ENCODE assay signal across 13 cellular contexts in genomic region chr6:44464527-44465310, GRCh38.
A peak's percentile ranks its signal among the peaks of the same experiment; 100 is the strongest.
DNase-seq lines count a peak whose midpoint lies in the region; ATAC-seq and TF ChIP-seq lines count a peak whose summit lies in the region.
"Had no signal": no experiment of that assay in that cellular context is flagged by ENCODE, and none has a peak within 500 bp of the region (broad histone marks: within the 10 kb centered on the region; RNA-seq: fewer than 3 reads in every experiment).

No MANE protein-coding gene starts in this region.

- H3K27ac ChIP-seq in left lung, result no peak overlapping the region
- H3K27ac ChIP-seq in tibial nerve, result peak overlapping the region in 1 of 4 donors; percentile 58
- no peak overlapping the region for H3K27ac ChIP-seq in hepatocyte

- no peaks in the 10 kb centered on the region for H3K9me2 ChIP-seq in hepatocyte (replicated peaks; ENCODE audit: insufficient read depth)

- TF ChIP-seq EP300 in tibial nerve (IDR thresholded peaks at IDR 0.05), result peak in 1 of 2 donors; percentile 52

- H3K4me2 ChIP-seq in hepatocyte, result no peak overlapping the region

- 47 to 55% methylated on average over 13 of the region's 13 CpGs for WGBS in tibial nerve, 2 donors
- 77% methylated on average over 13 of the region's 13 CpGs for WGBS in hepatocyte (ENCODE audit: low lambda C conversion rate, missing lambda C conversion rate)

- H3K27me3 ChIP-seq in left lung (no peaks in the 10 kb centered on the region), tibial nerve (no peaks in the 10 kb centered on the region), hepatocyte (no peaks in the 10 kb centered on the region)

- H2AFZ ChIP-seq in hepatocyte, result no peak overlapping the region

- H3K79me2 ChIP-seq in hepatocyte, result no peaks in the 10 kb centered on the region

- no peak overlapping the region for H3K4me3 ChIP-seq in left lung
- no peak overlapping the region for H3K4me3 ChIP-seq in tibial nerve
- no peak overlapping the region for H3K4me3 ChIP-seq in hepatocyte

- H4K20me1 ChIP-seq in hepatocyte (ENCODE audit: insufficient read depth, poor library complexity, severe bottlenecking), result no peaks in the 10 kb centered on the region

- intact Hi-C loops in left lung (cut with DNase I), result no loop called here

- TF ChIP-seq POLR2A in tibial nerve (IDR thresholded peaks at IDR 0.05), result no peak

- TF ChIP-seq CTCF in left lung (IDR thresholded peaks at IDR 0.05), result no peak
- no peak for TF ChIP-seq CTCF in tibial nerve (IDR thresholded peaks at IDR 0.05)
- no peak for TF ChIP-seq CTCF in hepatocyte (IDR thresholded peaks at IDR 0.05; ENCODE audit: poor library complexity)

- H3K9me3 ChIP-seq in left lung (no peaks in the 10 kb centered on the region), tibial nerve (no peaks in the 10 kb centered on the region), hepatocyte (ENCODE audit: low read depth) (no peaks in the 10 kb centered on the region)

- no peaks in the 10 kb centered on the region for H3K36me3 ChIP-seq in left lung
- no peaks in the 10 kb centered on the region for H3K36me3 ChIP-seq in tibial nerve
- no peaks in the 10 kb centered on the region for H3K36me3 ChIP-seq in hepatocyte (replicated peaks; ENCODE audit: insufficient read depth, low read depth)

- peak; percentile 77 for ATAC-seq in left lung
- ATAC-seq: Panc1; stimulated activated naive CD8-positive, alpha-beta T cell treated with anti-CD3 and anti-CD28 coated beads, Interleukin-15, amount 100 ng/mL, for 72 hours had no signal

- H3K4me1 ChIP-seq in left lung (peaks cover 0 to 7% of the 10 kb centered on the region in 2 donors), tibial nerve (peaks cover 0 to 15% (median 0%) of the 10 kb centered on the region in 4 donors), hepatocyte (ENCODE audit: insufficient read depth) (peaks cover 7% of the 10 kb centered on the region)

- peak; percentile 42 for DNase-seq in HCEC 1CT
- peak; percentile 62 for DNase-seq in astrocyte of the hippocampus (ENCODE audit: low read depth, low spot score)
- no peak for DNase-seq in left lung
- peak; percentile 40 to 67 for DNase-seq in tibial nerve (ENCODE audit: low spot score in 2 of 2)
- no peak for DNase-seq in NCI-H1092 treated with DMSO at 0.1 percent for 48 hours (lab: John Stamatoyannopoulos, UW)
- no peak for DNase-seq in stimulated activated CD4-positive, alpha-beta T cell treated with anti-CD3 and anti-CD28 coated beads, Interleukin-2, amount 100 ng/mL, for 48 hours
- DNase-seq in hepatocyte (ENCODE audit: low spot score), result no peak
- DNase-seq: activated CD4-positive, alpha-beta memory T cell treated with anti-CD3 and anti-CD28 coated beads for 36 hours; activated naive CD4-positive, alpha-beta T cell; NCI-H1105; NCI-H524; stimulated activated naive CD8-positive, alpha-beta T cell treated with anti-CD3 and anti-CD28 coated beads, Interleukin-15, amount 100 ng/mL, for 72 hours had no signal

Comparison
In these comparisons a context has a peak if more than half of its experiments do, and no peak if none do; other contexts are left out.
1. DNase-seq: peak in HCEC 1CT (single experiment), astrocyte of the hippocampus (single experiment) and tibial nerve (2 of 2); none in left lung (0 of 2), NCI-H1092 treated with DMSO at 0.1 percent for 48 hours (single experiment), stimulated activated CD4-positive, alpha-beta T cell treated with anti-CD3 and anti-CD28 coated beads, Interleukin-2, amount 100 ng/mL, for 48 hours (0 of 2) and hepatocyte (single experiment).